ENCODE assay signal across 1 cellular context in genomic region chr9:35102769-35103659, GRCh38.
TF ChIP-seq lines count a peak whose summit lies in the region.

STOML2 (minus strand) TSS chr9:35103131; CDS start chr9:35103094, 37 bp downstream.

TF ChIP-seq in K562, 482 proteins besides CTCF, POLR2A, EP300 and RAD21 (continued from another document and continues in another):
- TF ChIP-seq ZNF76 (CRISPR knock-in tag; IDR thresholded peaks at IDR 0.05; ENCODE audit: borderline replicate concordance) (no peak), HSF4 (CRISPR knock-in tag; IDR thresholded peaks at IDR 0.05; ENCODE audit: borderline replicate concordance) (no peak), ZBTB2 (IDR thresholded peaks at IDR 0.05) (no peak), SRSF7 (optimal IDR thresholded peaks at IDR 0.05; ENCODE audit: low read depth, low read length) (no peak), HDAC3 (IDR thresholded peaks at IDR 0.05; ENCODE audit: borderline replicate concordance, partially characterized antibody) (no peak), ZEB2 (IDR thresholded peaks at IDR 0.05) (peak; percentile 92), TARDBP (IDR thresholded peaks at IDR 0.05) (no peak), MIER1 (IDR thresholded peaks at IDR 0.05; ENCODE audit: low read depth) (no peak), NELFE (IDR thresholded peaks at IDR 0.05; ENCODE audit: insufficient read depth, insufficient read length) (no peak), BCL6 (CRISPR knock-in tag; IDR thresholded peaks at IDR 0.05) (no peak), ARNT (IDR thresholded peaks at IDR 0.05) (peak in 1 of 2 experiments; percentile 66; a peak in 1 of 4 replicates), NCOA6 (IDR thresholded peaks at IDR 0.05) (no peak), RBM15 (IDR thresholded peaks at IDR 0.05; ENCODE audit: insufficient read depth, low read length) (no peak), KDM2B (CRISPR knock-in tag; IDR thresholded peaks at IDR 0.05) (no peak), MBD1 (CRISPR knock-in tag; IDR thresholded peaks at IDR 0.05) (no peak), ZFP30 (CRISPR knock-in tag; IDR thresholded peaks at IDR 0.05; ENCODE audit: borderline replicate concordance) (no peak), WHSC1 (IDR thresholded peaks at IDR 0.05; ENCODE audit: low read length) (no peak), SREBF1 (IDR thresholded peaks at IDR 0.05; ENCODE audit: borderline replicate concordance, low read depth, low read length) (no peak), CBX5 (IDR thresholded peaks at IDR 0.05; ENCODE audit: borderline replicate concordance, low read depth) (no peak), NFE2L1 (tag; IDR thresholded peaks at IDR 0.05; ENCODE audit: borderline replicate concordance, low read depth) (no peak), NFIX (CRISPR knock-in tag; IDR thresholded peaks at IDR 0.05; ENCODE audit: low read depth) (no peak), MCM5 (IDR thresholded peaks at IDR 0.05; ENCODE audit: low read depth) (no peak), TSC22D4 (tag; IDR thresholded peaks at IDR 0.05) (no peak), NBN (IDR thresholded peaks at IDR 0.05; ENCODE audit: low read depth) (peak; percentile 43; the same call in 1 of the 2 replicates), E2F3 (CRISPR knock-in tag; IDR thresholded peaks at IDR 0.05) (no peak), ZNF75A (CRISPR knock-in tag; IDR thresholded peaks at IDR 0.05) (no peak), ZNF311 (CRISPR knock-in tag; IDR thresholded peaks at IDR 0.05) (no peak), KDM1A (IDR thresholded peaks at IDR 0.05) (no peak), SAFB2 (IDR thresholded peaks at IDR 0.05; ENCODE audit: borderline replicate concordance, low read depth, low read length, severe bottlenecking) (no peak), CXXC5 (CRISPR knock-in tag; IDR thresholded peaks at IDR 0.05) (peak; percentile 72), ZNF217 (CRISPR knock-in tag; IDR thresholded peaks at IDR 0.05) (no peak), ZNF12 (CRISPR knock-in tag; IDR thresholded peaks at IDR 0.05) (no peak), SPI1 (IDR thresholded peaks at IDR 0.05; ENCODE audit: borderline replicate concordance, low read depth, low read length) (0 out of 2 replicates have a peak, but pooled peaks have one; percentile 30), XRCC3 (IDR thresholded peaks at IDR 0.05) (no peak), CHD1 (IDR thresholded peaks at IDR 0.05; ENCODE audit: low read length) (peak; percentile 64)
- TF ChIP-seq, protein P1, sequence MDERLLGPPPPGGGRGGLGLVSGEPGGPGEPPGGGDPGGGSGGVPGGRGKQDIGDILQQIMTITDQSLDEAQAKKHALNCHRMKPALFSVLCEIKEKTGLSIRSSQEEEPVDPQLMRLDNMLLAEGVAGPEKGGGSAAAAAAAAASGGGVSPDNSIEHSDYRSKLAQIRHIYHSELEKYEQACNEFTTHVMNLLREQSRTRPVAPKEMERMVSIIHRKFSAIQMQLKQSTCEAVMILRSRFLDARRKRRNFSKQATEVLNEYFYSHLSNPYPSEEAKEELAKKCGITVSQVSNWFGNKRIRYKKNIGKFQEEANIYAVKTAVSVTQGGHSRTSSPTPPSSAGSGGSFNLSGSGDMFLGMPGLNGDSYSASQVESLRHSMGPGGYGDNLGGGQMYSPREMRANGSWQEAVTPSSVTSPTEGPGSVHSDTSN (CRISPR knock-in tag; IDR thresholded peaks at IDR 0.05; ENCODE audit: low read depth): no peak
- TF ChIP-seq, protein P1 (tag; conservative IDR thresholded peaks at IDR 0.05; ENCODE audit: low read depth): no peak
- TF ChIP-seq, protein P2, sequence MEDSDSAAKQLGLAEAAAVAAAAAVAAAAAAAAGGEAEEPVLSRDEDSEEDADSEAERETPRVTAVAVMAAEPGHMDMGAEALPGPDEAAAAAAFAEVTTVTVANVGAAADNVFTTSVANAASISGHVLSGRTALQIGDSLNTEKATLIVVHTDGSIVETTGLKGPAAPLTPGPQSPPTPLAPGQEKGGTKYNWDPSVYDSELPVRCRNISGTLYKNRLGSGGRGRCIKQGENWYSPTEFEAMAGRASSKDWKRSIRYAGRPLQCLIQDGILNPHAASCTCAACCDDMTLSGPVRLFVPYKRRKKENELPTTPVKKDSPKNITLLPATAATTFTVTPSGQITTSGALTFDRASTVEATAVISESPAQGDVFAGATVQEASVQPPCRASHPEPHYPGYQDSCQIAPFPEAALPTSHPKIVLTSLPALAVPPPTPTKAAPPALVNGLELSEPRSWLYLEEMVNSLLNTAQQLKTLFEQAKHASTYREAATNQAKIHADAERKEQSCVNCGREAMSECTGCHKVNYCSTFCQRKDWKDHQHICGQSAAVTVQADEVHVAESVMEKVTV (CRISPR knock-in tag; IDR thresholded peaks at IDR 0.05): no peak
- TF ChIP-seq, protein P3, sequence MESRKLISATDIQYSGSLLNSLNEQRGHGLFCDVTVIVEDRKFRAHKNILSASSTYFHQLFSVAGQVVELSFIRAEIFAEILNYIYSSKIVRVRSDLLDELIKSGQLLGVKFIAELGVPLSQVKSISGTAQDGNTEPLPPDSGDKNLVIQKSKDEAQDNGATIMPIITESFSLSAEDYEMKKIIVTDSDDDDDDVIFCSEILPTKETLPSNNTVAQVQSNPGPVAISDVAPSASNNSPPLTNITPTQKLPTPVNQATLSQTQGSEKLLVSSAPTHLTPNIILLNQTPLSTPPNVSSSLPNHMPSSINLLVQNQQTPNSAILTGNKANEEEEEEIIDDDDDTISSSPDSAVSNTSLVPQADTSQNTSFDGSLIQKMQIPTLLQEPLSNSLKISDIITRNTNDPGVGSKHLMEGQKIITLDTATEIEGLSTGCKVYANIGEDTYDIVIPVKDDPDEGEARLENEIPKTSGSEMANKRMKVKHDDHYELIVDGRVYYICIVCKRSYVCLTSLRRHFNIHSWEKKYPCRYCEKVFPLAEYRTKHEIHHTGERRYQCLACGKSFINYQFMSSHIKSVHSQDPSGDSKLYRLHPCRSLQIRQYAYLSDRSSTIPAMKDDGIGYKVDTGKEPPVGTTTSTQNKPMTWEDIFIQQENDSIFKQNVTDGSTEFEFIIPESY (CRISPR knock-in tag; IDR thresholded peaks at IDR 0.05): no peak
- TF ChIP-seq, protein P4, sequence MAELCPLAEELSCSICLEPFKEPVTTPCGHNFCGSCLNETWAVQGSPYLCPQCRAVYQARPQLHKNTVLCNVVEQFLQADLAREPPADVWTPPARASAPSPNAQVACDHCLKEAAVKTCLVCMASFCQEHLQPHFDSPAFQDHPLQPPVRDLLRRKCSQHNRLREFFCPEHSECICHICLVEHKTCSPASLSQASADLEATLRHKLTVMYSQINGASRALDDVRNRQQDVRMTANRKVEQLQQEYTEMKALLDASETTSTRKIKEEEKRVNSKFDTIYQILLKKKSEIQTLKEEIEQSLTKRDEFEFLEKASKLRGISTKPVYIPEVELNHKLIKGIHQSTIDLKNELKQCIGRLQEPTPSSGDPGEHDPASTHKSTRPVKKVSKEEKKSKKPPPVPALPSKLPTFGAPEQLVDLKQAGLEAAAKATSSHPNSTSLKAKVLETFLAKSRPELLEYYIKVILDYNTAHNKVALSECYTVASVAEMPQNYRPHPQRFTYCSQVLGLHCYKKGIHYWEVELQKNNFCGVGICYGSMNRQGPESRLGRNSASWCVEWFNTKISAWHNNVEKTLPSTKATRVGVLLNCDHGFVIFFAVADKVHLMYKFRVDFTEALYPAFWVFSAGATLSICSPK (IDR thresholded peaks at IDR 0.05; ENCODE audit: borderline replicate concordance): no peak
- TF ChIP-seq, protein P5, sequence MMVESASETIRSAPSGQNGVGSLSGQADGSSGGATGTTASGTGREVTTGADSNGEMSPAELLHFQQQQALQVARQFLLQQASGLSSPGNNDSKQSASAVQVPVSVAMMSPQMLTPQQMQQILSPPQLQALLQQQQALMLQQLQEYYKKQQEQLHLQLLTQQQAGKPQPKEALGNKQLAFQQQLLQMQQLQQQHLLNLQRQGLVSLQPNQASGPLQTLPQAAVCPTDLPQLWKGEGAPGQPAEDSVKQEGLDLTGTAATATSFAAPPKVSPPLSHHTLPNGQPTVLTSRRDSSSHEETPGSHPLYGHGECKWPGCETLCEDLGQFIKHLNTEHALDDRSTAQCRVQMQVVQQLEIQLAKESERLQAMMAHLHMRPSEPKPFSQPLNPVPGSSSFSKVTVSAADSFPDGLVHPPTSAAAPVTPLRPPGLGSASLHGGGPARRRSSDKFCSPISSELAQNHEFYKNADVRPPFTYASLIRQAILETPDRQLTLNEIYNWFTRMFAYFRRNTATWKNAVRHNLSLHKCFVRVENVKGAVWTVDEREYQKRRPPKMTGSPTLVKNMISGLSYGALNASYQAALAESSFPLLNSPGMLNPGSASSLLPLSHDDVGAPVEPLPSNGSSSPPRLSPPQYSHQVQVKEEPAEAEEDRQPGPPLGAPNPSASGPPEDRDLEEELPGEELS (CRISPR knock-in tag; IDR thresholded peaks at IDR 0.05; ENCODE audit: borderline replicate concordance): no peak
- TF ChIP-seq, protein P6, sequence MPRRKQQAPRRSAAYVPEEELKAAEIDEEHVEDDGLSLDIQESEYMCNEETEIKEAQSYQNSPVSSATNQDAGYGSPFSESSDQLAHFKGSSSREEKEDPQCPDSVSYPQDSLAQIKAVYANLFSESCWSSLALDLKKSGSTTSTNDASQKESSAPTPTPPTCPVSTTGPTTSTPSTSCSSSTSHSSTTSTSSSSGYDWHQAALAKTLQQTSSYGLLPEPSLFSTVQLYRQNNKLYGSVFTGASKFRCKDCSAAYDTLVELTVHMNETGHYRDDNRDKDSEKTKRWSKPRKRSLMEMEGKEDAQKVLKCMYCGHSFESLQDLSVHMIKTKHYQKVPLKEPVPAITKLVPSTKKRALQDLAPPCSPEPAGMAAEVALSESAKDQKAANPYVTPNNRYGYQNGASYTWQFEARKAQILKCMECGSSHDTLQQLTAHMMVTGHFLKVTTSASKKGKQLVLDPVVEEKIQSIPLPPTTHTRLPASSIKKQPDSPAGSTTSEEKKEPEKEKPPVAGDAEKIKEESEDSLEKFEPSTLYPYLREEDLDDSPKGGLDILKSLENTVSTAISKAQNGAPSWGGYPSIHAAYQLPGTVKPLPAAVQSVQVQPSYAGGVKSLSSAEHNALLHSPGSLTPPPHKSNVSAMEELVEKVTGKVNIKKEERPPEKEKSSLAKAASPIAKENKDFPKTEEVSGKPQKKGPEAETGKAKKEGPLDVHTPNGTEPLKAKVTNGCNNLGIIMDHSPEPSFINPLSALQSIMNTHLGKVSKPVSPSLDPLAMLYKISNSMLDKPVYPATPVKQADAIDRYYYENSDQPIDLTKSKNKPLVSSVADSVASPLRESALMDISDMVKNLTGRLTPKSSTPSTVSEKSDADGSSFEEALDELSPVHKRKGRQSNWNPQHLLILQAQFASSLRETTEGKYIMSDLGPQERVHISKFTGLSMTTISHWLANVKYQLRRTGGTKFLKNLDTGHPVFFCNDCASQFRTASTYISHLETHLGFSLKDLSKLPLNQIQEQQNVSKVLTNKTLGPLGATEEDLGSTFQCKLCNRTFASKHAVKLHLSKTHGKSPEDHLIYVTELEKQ (CRISPR knock-in tag; IDR thresholded peaks at IDR 0.05): no peak
- TF ChIP-seq, protein P7, sequence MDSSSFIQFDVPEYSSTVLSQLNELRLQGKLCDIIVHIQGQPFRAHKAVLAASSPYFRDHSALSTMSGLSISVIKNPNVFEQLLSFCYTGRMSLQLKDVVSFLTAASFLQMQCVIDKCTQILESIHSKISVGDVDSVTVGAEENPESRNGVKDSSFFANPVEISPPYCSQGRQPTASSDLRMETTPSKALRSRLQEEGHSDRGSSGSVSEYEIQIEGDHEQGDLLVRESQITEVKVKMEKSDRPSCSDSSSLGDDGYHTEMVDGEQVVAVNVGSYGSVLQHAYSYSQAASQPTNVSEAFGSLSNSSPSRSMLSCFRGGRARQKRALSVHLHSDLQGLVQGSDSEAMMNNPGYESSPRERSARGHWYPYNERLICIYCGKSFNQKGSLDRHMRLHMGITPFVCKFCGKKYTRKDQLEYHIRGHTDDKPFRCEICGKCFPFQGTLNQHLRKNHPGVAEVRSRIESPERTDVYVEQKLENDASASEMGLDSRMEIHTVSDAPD (CRISPR knock-in tag; IDR thresholded peaks at IDR 0.05): no peak
